2 cellular contexts compared by ENCODE assay signal in genomic region chr13:28387740-28388501, GRCh38.
A peak's percentile ranks its signal among the peaks of the same experiment; 100 is the strongest.
TF ChIP-seq lines count a peak whose summit lies in the region.

No MANE protein-coding gene starts in this region.

TF ChIP-seq in IMR-90, 13 proteins besides CTCF, POLR2A, EP300 and RAD21:
- TF ChIP-seq SMC3 (IDR thresholded peaks at IDR 0.05; ENCODE audit: low read depth, low read length) (no peak), BHLHE40 (IDR thresholded peaks at IDR 0.05; ENCODE audit: low read depth, low read length) (no peak), RFX5 (IDR thresholded peaks at IDR 0.05; ENCODE audit: low read depth, low read length) (no peak), CEBPB (IDR thresholded peaks at IDR 0.05; ENCODE audit: low read depth, low read length) (no peak), NFE2L2 (IDR thresholded peaks at IDR 0.05; ENCODE audit: low read depth, low read length) (no peak), MAZ (IDR thresholded peaks at IDR 0.05; ENCODE audit: borderline replicate concordance, low read depth, low read length) (no peak), MXI1 (IDR thresholded peaks at IDR 0.05; ENCODE audit: borderline replicate concordance, low read depth, low read length) (no peak), ELK1 (IDR thresholded peaks at IDR 0.05; ENCODE audit: borderline replicate concordance, low read depth, low read length) (no peak), CHD1 (IDR thresholded peaks at IDR 0.05; ENCODE audit: low read depth, low read length) (no peak), FOS (IDR thresholded peaks at IDR 0.05; ENCODE audit: low read depth, low read length) (no peak), MAFK (IDR thresholded peaks at IDR 0.05; ENCODE audit: low read depth, low read length) (no peak), RCOR1 (IDR thresholded peaks at IDR 0.05; ENCODE audit: insufficient replicate concordance, low read length) (no peak), USF2 (IDR thresholded peaks at IDR 0.05; ENCODE audit: low read depth, low read length) (no peak)

TF ChIP-seq in endothelial cell of umbilical vein, 7 proteins besides CTCF, POLR2A, EP300 and RAD21:
- TF ChIP-seq EZH2 (IDR thresholded peaks at IDR 0.05; ENCODE audit: borderline replicate concordance, low read depth, low read length, severe bottlenecking), result no peak
- peak; percentile 24 for TF ChIP-seq POLR2AphosphoS5 (IDR thresholded peaks at IDR 0.05; ENCODE audit: insufficient read depth, low read depth, low read length)
- no peak for TF ChIP-seq MYC (IDR thresholded peaks at IDR 0.05; ENCODE audit: low read depth, low read length)
- no peak for TF ChIP-seq FOS (IDR thresholded peaks at IDR 0.05; ENCODE audit: borderline replicate concordance, insufficient read depth, low read length)
